ENCODE assay signal across 1 cellular context in the genomic region with DNA sequence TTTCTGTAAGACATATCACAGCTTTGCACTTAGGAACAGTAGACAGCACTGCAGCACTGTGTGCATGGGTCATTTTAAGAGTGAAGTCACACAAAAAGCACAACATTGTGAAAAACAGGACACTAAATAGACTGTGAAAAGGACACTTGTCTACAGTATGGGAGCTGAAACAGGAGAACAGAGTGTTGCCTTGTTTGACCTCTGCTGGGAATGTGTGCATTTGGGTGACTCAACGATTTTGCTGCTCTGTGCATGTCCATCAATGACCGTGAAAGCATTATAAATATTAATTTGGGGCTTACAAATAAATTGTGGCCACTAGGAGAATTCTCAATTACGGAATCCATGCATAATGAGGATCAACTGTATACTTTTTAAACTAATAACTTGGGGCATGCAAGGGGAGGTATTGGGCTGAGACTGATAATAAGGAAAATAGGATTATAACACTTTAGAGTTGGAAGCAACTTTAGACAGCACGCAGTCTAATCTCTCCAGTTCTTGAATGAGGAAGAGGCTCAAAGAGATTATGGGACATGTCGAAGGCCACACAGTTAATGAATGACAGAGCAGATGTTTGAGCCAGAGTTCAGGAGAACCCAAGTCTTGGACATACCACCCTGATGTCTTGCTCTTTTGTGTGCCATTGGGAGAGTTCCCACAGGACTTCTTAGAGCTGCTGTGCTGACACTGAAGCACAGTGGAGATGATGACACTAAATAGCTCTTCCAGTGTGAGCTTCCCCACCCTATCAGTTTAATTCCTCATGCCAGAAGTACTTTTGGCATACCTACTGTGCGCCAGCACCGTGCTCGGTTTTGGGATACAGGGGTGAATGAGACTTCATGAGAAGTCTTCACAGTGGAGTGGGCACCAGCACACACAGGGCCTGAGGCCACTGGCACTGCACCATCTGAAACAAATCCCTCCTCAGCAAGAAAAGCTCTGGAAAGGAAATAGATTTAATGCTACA.
TF ChIP-seq lines count a peak whose summit lies in the region.

No MANE protein-coding gene starts in this region.

TF ChIP-seq in GM23338, 12 proteins besides CTCF, POLR2A, EP300 and RAD21 (continued from another document):
- TF ChIP-seq, protein P1, sequence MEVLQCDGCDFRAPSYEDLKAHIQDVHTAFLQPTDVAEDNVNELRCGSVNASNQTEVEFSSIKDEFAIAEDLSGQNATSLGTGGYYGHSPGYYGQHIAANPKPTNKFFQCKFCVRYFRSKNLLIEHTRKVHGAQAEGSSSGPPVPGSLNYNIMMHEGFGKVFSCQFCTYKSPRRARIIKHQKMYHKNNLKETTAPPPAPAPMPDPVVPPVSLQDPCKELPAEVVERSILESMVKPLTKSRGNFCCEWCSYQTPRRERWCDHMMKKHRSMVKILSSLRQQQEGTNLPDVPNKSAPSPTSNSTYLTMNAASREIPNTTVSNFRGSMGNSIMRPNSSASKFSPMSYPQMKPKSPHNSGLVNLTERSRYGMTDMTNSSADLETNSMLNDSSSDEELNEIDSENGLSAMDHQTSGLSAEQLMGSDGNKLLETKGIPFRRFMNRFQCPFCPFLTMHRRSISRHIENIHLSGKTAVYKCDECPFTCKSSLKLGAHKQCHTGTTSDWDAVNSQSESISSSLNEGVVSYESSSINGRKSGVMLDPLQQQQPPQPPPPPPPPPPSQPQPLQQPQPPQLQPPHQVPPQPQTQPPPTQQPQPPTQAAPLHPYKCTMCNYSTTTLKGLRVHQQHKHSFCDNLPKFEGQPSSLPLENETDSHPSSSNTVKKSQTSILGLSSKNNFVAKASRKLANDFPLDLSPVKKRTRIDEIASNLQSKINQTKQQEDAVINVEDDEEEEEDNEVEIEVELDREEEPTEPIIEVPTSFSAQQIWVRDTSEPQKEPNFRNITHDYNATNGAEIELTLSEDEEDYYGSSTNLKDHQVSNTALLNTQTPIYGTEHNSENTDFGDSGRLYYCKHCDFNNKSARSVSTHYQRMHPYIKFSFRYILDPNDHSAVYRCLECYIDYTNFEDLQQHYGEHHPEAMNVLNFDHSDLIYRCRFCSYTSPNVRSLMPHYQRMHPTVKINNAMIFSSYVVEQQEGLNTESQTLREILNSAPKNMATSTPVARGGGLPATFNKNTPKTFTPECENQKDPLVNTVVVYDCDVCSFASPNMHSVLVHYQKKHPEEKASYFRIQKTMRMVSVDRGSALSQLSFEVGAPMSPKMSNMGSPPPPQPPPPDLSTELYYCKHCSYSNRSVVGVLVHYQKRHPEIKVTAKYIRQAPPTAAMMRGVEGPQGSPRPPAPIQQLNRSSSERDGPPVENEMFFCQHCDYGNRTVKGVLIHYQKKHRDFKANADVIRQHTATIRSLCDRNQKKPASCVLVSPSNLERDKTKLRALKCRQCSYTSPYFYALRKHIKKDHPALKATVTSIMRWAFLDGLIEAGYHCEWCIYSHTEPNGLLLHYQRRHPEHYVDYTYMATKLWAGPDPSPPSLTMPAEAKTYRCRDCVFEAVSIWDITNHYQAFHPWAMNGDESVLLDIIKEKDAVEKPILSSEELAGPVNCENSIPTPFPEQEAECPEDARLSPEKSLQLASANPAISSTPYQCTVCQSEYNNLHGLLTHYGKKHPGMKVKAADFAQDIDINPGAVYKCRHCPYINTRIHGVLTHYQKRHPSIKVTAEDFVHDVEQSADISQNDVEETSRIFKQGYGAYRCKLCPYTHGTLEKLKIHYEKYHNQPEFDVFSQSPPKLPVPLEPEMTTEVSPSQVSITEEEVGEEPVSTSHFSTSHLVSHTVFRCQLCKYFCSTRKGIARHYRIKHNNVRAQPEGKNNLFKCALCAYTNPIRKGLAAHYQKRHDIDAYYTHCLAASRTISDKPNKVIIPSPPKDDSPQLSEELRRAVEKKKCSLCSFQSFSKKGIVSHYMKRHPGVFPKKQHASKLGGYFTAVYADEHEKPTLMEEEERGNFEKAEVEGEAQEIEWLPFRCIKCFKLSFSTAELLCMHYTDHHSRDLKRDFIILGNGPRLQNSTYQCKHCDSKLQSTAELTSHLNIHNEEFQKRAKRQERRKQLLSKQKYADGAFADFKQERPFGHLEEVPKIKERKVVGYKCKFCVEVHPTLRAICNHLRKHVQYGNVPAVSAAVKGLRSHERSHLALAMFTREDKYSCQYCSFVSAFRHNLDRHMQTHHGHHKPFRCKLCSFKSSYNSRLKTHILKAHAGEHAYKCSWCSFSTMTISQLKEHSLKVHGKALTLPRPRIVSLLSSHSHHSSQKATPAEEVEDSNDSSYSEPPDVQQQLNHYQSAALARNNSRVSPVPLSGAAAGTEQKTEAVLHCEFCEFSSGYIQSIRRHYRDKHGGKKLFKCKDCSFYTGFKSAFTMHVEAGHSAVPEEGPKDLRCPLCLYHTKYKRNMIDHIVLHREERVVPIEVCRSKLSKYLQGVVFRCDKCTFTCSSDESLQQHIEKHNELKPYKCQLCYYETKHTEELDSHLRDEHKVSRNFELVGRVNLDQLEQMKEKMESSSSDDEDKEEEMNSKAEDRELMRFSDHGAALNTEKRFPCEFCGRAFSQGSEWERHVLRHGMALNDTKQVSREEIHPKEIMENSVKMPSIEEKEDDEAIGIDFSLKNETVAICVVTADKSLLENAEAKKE (CRISPR knock-in tag; IDR thresholded peaks at IDR 0.05) = no peak
- TF ChIP-seq POLR2AphosphoS5 (IDR thresholded peaks at IDR 0.05; ENCODE audit: low read depth) (no peak), ZNF331 (CRISPR knock-in tag; IDR thresholded peaks at IDR 0.05; ENCODE audit: low read depth) (no peak), EZH2 (IDR thresholded peaks at IDR 0.05; ENCODE audit: low read depth, unreplicated experiment) (no peak), EZH2phosphoT487 (IDR thresholded peaks at IDR 0.05; ENCODE audit: unreplicated experiment) (no peak), JUNB (IDR thresholded peaks at IDR 0.05; ENCODE audit: unreplicated experiment) (no peak), CREB1 (CRISPR knock-in tag; IDR thresholded peaks at IDR 0.05; ENCODE audit: low read depth) (no peak), NANOG (IDR thresholded peaks at IDR 0.05; ENCODE audit: borderline replicate concordance) (no peak), STAT1 (IDR thresholded peaks at IDR 0.05; ENCODE audit: unreplicated experiment) (no peak), ZNF114 (CRISPR knock-in tag; IDR thresholded peaks at IDR 0.05) (no peak)
- TF ChIP-seq, protein P2, sequence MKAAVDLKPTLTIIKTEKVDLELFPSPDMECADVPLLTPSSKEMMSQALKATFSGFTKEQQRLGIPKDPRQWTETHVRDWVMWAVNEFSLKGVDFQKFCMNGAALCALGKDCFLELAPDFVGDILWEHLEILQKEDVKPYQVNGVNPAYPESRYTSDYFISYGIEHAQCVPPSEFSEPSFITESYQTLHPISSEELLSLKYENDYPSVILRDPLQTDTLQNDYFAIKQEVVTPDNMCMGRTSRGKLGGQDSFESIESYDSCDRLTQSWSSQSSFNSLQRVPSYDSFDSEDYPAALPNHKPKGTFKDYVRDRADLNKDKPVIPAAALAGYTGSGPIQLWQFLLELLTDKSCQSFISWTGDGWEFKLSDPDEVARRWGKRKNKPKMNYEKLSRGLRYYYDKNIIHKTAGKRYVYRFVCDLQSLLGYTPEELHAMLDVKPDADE (IDR thresholded peaks at IDR 0.05) = no peak
TF ChIP-seq in GM23338: peak in this region for 0.
